ENCODE assay signal across 6 cellular contexts in genomic region chr1:49234988-49235387, GRCh38.
"Had no signal": no experiment of that assay in that cellular context is flagged by ENCODE, and none has a peak within 500 bp of the region (broad histone marks: within the 10 kb centered on the region; RNA-seq: fewer than 3 reads in every experiment).

No MANE protein-coding gene starts in this region.

- ATAC-seq: GM23338, HepG2 had no signal

- H3K4me1 Mint-ChIP-seq: GM23338, H9, IgD-negative memory B cell had no signal

- H3K27ac Mint-ChIP-seq: GM23338, H9, IgD-negative memory B cell had no signal

- H3K36me3 Mint-ChIP-seq: IgD-negative memory B cell had no signal

- H3K27me3 Mint-ChIP-seq: IgD-negative memory B cell had no signal

- H3K4me3 Mint-ChIP-seq: GM23338, H9, IgD-negative memory B cell had no signal

- DNase-seq: H9, HCEC 1CT had no signal

- H3K4me3 ChIP-seq: GM23338 had no signal

- H3K27ac ChIP-seq: HL-60 had no signal
